Comparison of ENCODE assay signal across 11 cellular contexts in the genomic region with DNA sequence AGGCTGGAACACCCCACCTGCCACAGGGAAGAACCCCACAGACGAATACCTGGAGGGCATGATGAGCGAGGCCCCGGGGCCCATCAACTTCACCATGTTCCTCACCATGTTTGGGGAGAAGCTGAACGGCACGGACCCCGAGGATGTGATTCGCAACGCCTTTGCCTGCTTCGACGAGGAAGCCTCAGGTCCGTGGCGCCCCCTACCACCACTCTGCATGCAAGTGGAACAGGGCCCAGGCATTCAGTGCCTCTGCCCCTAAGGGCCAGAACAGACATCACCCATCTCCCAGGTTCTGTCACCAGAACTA. TPM values are rescaled to one million over a fixed set of nuclear protein-coding genes. Genes with fewer than 3 reads are reported as not detected.
DNase-seq lines count a peak whose midpoint lies in the region; ATAC-seq and TF ChIP-seq lines count a peak whose summit lies in the region.
"Had no signal": no experiment of that assay in that cellular context is flagged by ENCODE, and none has a peak within 500 bp of the region (broad histone marks: within the 10 kb centered on the region; RNA-seq: fewer than 3 reads in every experiment).

No MANE protein-coding gene starts in this region.

- DNase-seq in AG04449 (ENCODE audit: low read depth, low spot score) (no peak), G401 (ENCODE audit: low spot score) (peak; percentile 19), UCSD-AML1 (lab: John Stamatoyannopoulos, UW; ENCODE audit: unreplicated experiment) (peak; percentile 29), iPS-NIHi7 (ENCODE audit: extremely low spot score) (peak; percentile 70), NCI-H146 treated with DMSO at 0.1 percent for 48 hours (lab: John Stamatoyannopoulos, UW; ENCODE audit: unreplicated experiment) (no peak), activated gamma-delta T cell treated with Interleukin-2 at 50 U/mL for 16 hours (no peak), caudate nucleus (lab: John Stamatoyannopoulos, UW) (no peak)
- DNase-seq: activated T-cell treated with anti-CD3 and anti-CD28 coated beads, Interleukin-2, amount 50 U/mL, for 4 hours; naive thymus-derived CD8-positive, alpha-beta T cell; Peyer's patch had no signal

- POLR2A ChIA-PET in AG04449 (lab: Yijun Ruan, JAX): no interaction called here

- in situ Hi-C loops in G401 (cut with HindIII; ENCODE audit: low sequenced_read_pairs): no loop called here

- CTCF ChIA-PET in AG04449 (lab: Yijun Ruan, JAX): interaction anchor here (0.6 kb wide), 1 partner anchor 44 kb away, joined by 3 read pairs; no protein-coding TSS in a partner anchor

- ATAC-seq in GM21528 (IDR thresholded peaks at IDR 0.05; ENCODE audit: low FRiP score, unreplicated experiment): no peak
- ATAC-seq: activated T-cell treated with anti-CD3 and anti-CD28 coated beads, Interleukin-2, amount 50 U/mL, for 4 hours; naive thymus-derived CD8-positive, alpha-beta T cell had no signal

- H3K4me3 ChIP-seq in AG04449 (ENCODE audit: low read depth, low read length): no peak overlapping the region
- H3K4me3 ChIP-seq: Peyer's patch had no signal

- no peak overlapping the region for H3K27ac ChIP-seq in caudate nucleus (ENCODE audit: low read depth, low read length)
- H3K27ac ChIP-seq: Peyer's patch had no signal

- peak; percentile 29 for TF ChIP-seq CTCF in AG04449 (IDR thresholded peaks at IDR 0.05; ENCODE audit: insufficient read depth, low read length, missing control alignments)

RNA-seq across cellular contexts. Expression of gene MYL9, which starts 6.6 kb away (rescaled TPM):
- total RNA-seq in G401 (2014; rRNA removed; shearing (Covaris generic)): 28.2 and 41.4 TPM in 2 replicates
- total RNA-seq: naive thymus-derived CD8-positive, alpha-beta T cell had no signal

RNA-seq across cellular contexts. Expression of gene TGIF2, which starts 25.4 kb away (rescaled TPM):
- 17.0 and 17.2 TPM in 2 replicates for total RNA-seq in G401 (2014; rRNA removed; shearing (Covaris generic))

RNA-seq across cellular contexts. Expression of gene RAB5IF, which starts 57.6 kb away (rescaled TPM):
- total RNA-seq in G401 (2014; rRNA removed; shearing (Covaris generic)): 162 and 192 TPM in 2 replicates

Comparison
In these comparisons a context has a peak if more than half of its experiments do, and no peak if none do; other contexts are left out.
1. DNase-seq: peak in G401 (single experiment), UCSD-AML1 (single experiment) and iPS-NIHi7 (single experiment); none in AG04449 (single experiment), NCI-H146 treated with DMSO at 0.1 percent for 48 hours (single experiment), activated gamma-delta T cell treated with Interleukin-2 at 50 U/mL for 16 hours (single experiment) and caudate nucleus (0 of 61).